Comparison of ENCODE assay signal across 26 cellular contexts in the genomic region with DNA sequence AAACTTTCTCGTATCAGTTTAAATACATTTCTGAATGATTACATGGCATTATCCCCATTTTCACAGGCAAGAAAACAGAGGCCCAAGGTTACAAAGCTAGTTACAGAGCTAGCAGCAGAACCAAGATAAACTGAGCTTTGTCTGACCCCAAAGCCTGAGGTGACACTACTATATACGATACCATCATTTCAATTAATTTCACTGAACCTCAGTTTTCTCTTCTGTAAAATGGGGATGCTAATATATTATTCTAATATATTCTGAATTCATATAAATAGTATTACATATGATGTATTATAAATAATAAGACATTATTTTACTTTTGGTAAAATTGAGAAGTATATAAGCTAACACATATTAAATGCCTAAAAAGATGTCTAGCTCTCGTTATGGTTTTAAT.
DNase-seq lines count a peak whose midpoint lies in the region; ATAC-seq, FAIRE-seq and TF ChIP-seq lines count a peak whose summit lies in the region.
"Had no signal": no experiment of that assay in that cellular context is flagged by ENCODE, and none has a peak within 500 bp of the region (broad histone marks: within the 10 kb centered on the region; RNA-seq: fewer than 3 reads in every experiment).

No MANE protein-coding gene starts in this region.

- intact Hi-C loops in K562 (cut with micrococcal nuclease), result no loop called here
- intact Hi-C loops in esophagus muscularis mucosa (cut with DNase I), result no loop called here
- intact Hi-C loops in kidney (cut with DNase I), result no loop called here

- no peaks in the 10 kb centered on the region for H3K79me2 ChIP-seq in K562 (ENCODE audit: control insufficient read depth, insufficient read depth, low read length)

- no peak overlapping the region for H2BK15ac ChIP-seq in mesenchymal stem cell (ENCODE audit: low read depth, poor library complexity, severe bottlenecking)

- no peak overlapping the region for H3K4me3 Mint-ChIP-seq in nephron progenitor cell
- H3K4me3 Mint-ChIP-seq: B cell; CD4-positive, alpha-beta T cell; CD8-positive, alpha-beta T cell had no signal

- TF ChIP-seq POLR2A in K562 (conservative IDR thresholded peaks at IDR 0.05), result no peak
- TF ChIP-seq POLR2A in esophagus muscularis mucosa (IDR thresholded peaks at IDR 0.05; ENCODE audit: low read depth), result no peak

- ATAC-seq in K562, result no peak
- ATAC-seq: A549; CD8-positive, alpha-beta T cell; GM12878 had no signal

- no peak overlapping the region for H3K27ac ChIP-seq in K562 (ENCODE audit: extremely low read depth, low read depth, low read length)
- no peak overlapping the region for H3K27ac ChIP-seq in esophagus muscularis mucosa (replicated peaks in 1 of 4)
- no peak overlapping the region for H3K27ac ChIP-seq in kidney (ENCODE audit: low read depth in 2 of 2, low read length in 2 of 2)
- H3K27ac ChIP-seq in mesenchymal stem cell (ENCODE audit: low read length, poor library complexity, severe bottlenecking), result no peak overlapping the region
- H3K27ac ChIP-seq: 22Rv1, A549, C4-2B had no signal

- no peak overlapping the region for H2BK12ac ChIP-seq in mesenchymal stem cell (ENCODE audit: low read length in 2 of 2)

- H3K9me1 ChIP-seq in K562 (ENCODE audit: control insufficient read depth, insufficient read depth, low read length), result no peaks in the 10 kb centered on the region

- TF ChIP-seq CTCF in K562 (IDR thresholded peaks at IDR 0.05 in 2 of 3, conservative IDR thresholded peaks at IDR 0.05 in 1 of 3; ENCODE audit: insufficient read depth in 2 of 3, low read depth in 1 of 3, low read length in 3 of 3) (no peak), esophagus muscularis mucosa (IDR thresholded peaks at IDR 0.05) (no peak), kidney (IDR thresholded peaks at IDR 0.05; ENCODE audit: borderline replicate concordance, extremely low read depth, insufficient read depth) (no peak), nephron progenitor cell (IDR thresholded peaks at IDR 0.05) (no peak)

- H3K36me3 ChIP-seq in K562 (ENCODE audit: control insufficient read depth, insufficient read depth, low read length) (no peaks in the 10 kb centered on the region), esophagus muscularis mucosa (no peaks in the 10 kb centered on the region), kidney (ENCODE audit: control insufficient read depth in 1 of 2, insufficient read depth in 2 of 2, low read length in 2 of 2) (no peaks in the 10 kb centered on the region), mesenchymal stem cell (ENCODE audit: control insufficient read depth in 1 of 2, insufficient read depth in 2 of 2, low read depth in 1 of 2, low read length in 2 of 2) (no peaks in the 10 kb centered on the region)
- H3K36me3 ChIP-seq: BLaER1 treated with 17β-estradiol and CSF1 and Interleukin-3, amounts not matched to agents 10 nM and 100 nM had no signal

- POLR2A ChIA-PET in K562 (lab: Yijun Ruan, JAX), result no interaction called here

- no peaks in the 10 kb centered on the region; a peak in 1 of 5 replicates for H3K27me3 ChIP-seq in K562 (ENCODE audit: control insufficient read depth in 2 of 2, insufficient read depth in 2 of 2, low read length in 2 of 2)
- H3K27me3 ChIP-seq in esophagus muscularis mucosa, result peaks cover 0 to 5% (median 0%) of the 10 kb centered on the region in 4 donors
- H3K27me3 ChIP-seq in mesenchymal stem cell (ENCODE audit: control insufficient read depth in 1 of 2, insufficient read depth in 1 of 2, low read length in 2 of 2), result peaks cover 0 to 3% of the 10 kb centered on the region in 2 experiments
- H3K27me3 ChIP-seq: BLaER1 treated with 17β-estradiol and CSF1 and Interleukin-3, amounts not matched to agents 10 nM and 100 nM had no signal

- DNase-seq in K562 (ENCODE audit: extremely low read depth in 1 of 4, low spot score in 3 of 4) (no peak), esophagus muscularis mucosa (ENCODE audit: extremely low spot score) (peak; percentile 2), kidney (no peak), nephron progenitor cell (no peak), GDM1 (lab: John Stamatoyannopoulos, UW) (no peak), mesenchymal stem cell (no peak), GF-D8 (lab: John Stamatoyannopoulos, UW) (no peak)
- DNase-seq: AML-193; Caco-2; Calu3; CD4-positive, alpha-beta T cell; CD8-positive, alpha-beta T cell; DMS153; DMS53; DMS79; DND-41; EL had no signal

- in situ Hi-C loops in K562 (cut with MboI), result no loop called here

- H3K9me3 Mint-ChIP-seq in nephron progenitor cell, result no peaks in the 10 kb centered on the region
- H3K9me3 Mint-ChIP-seq: CD4-positive, alpha-beta T cell; CD8-positive, alpha-beta T cell had no signal

- TF ChIP-seq EP300 in K562 (IDR thresholded peaks at IDR 0.05; ENCODE audit: low read length), result no peak
- no peak for TF ChIP-seq EP300 in esophagus muscularis mucosa (IDR thresholded peaks at IDR 0.05)

- H3K4me1 ChIP-seq in K562 (replicated peaks in 1 of 2; ENCODE audit: control insufficient read depth in 2 of 2, insufficient read depth in 2 of 2, low read length in 2 of 2) (peaks cover 0 to 2% of the 10 kb centered on the region in 2 experiments; a peak in 3 of 5 replicates), esophagus muscularis mucosa (no peaks in the 10 kb centered on the region), kidney (ENCODE audit: control insufficient read depth in 1 of 2, insufficient read depth in 1 of 2, low read depth in 1 of 2, low read length in 2 of 2) (no peaks in the 10 kb centered on the region), mesenchymal stem cell (ENCODE audit: control insufficient read depth, insufficient read depth, low read depth, low read length) (no peaks in the 10 kb centered on the region)
- H3K4me1 ChIP-seq: A549, Caco-2 had no signal

- CTCF ChIA-PET in K562 (lab: Yijun Ruan, JAX; ENCODE audit: low intra/inter-chr PET ratio), result no interaction called here

- H3K9me3 ChIP-seq in K562 (replicated peaks; ENCODE audit: control insufficient read depth, insufficient read depth, low read depth, low read length) (no peaks in the 10 kb centered on the region), esophagus muscularis mucosa (no peaks in the 10 kb centered on the region), kidney (ENCODE audit: control insufficient read depth in 1 of 2, low read length in 2 of 2) (no peaks in the 10 kb centered on the region), mesenchymal stem cell (ENCODE audit: control insufficient read depth, low read length) (no peaks in the 10 kb centered on the region)
- H3K9me3 ChIP-seq: A549; BLaER1 treated with 17β-estradiol and CSF1 and Interleukin-3, amounts not matched to agents 10 nM and 100 nM; Caco-2 had no signal

- no peak overlapping the region for H4K8ac ChIP-seq in mesenchymal stem cell (ENCODE audit: low read length)

- TF ChIP-seq RAD21 in K562 (CRISPR knock-in tag; conservative IDR thresholded peaks at IDR 0.05 in 1 of 2, IDR thresholded peaks at IDR 0.05 in 1 of 2), result no peak

- H3K23ac ChIP-seq in mesenchymal stem cell (ENCODE audit: low read length in 2 of 2), result no peak overlapping the region

- H3K14ac ChIP-seq in mesenchymal stem cell (ENCODE audit: low read length in 2 of 2), result no peak overlapping the region

- no peaks in the 10 kb centered on the region for H4K20me1 ChIP-seq in K562 (replicated peaks; ENCODE audit: control insufficient read depth, insufficient read depth, low read length)
- H4K20me1 ChIP-seq: BLaER1 treated with 17β-estradiol and CSF1 and Interleukin-3, amounts not matched to agents 10 nM and 100 nM had no signal

- H3K18ac ChIP-seq in mesenchymal stem cell (ENCODE audit: low read depth in 1 of 2, low read length in 2 of 2), result no peak overlapping the region

- H2BK120ac ChIP-seq in mesenchymal stem cell (ENCODE audit: low read depth, low read length), result no peak overlapping the region

- 12% methylated on average over 3 of the region's 3 CpGs for WGBS in K562 (ENCODE audit: insufficient coverage, low coverage, missing lambda C conversion rate)
- 66% methylated on average over 3 of the region's 3 CpGs for WGBS in esophagus muscularis mucosa
- 88% methylated on average over 1 of the region's 3 CpGs for WGBS in mesenchymal stem cell

- H3K36me3 Mint-ChIP-seq in nephron progenitor cell (ENCODE audit: low read depth), result no peaks in the 10 kb centered on the region
- H3K36me3 Mint-ChIP-seq: CD8-positive, alpha-beta T cell had no signal

- H2AK5ac ChIP-seq in mesenchymal stem cell (ENCODE audit: low read length, severe bottlenecking), result no peak overlapping the region

- H3K27ac Mint-ChIP-seq in nephron progenitor cell, result peak overlapping the region; percentile 26
- H3K27ac Mint-ChIP-seq: B cell; CD4-positive, alpha-beta T cell; CD8-positive, alpha-beta T cell had no signal

- H3K4ac ChIP-seq in mesenchymal stem cell (ENCODE audit: low read depth in 1 of 2, low read length in 2 of 2), result no peak overlapping the region

- no TSS peak for BruUV-seq in K562 (replicated peaks; lab: Mats Ljungman, UMichigan)

- H2AFZ ChIP-seq in K562 (ENCODE audit: low read depth, low read length) (no peak overlapping the region), mesenchymal stem cell (ENCODE audit: low read depth, low read length) (no peak overlapping the region)

- H3K9ac ChIP-seq in K562 (ENCODE audit: insufficient read depth in 1 of 2, low read depth in 2 of 2, low read length in 2 of 2) (no peak overlapping the region), kidney (ENCODE audit: low read length in 2 of 2) (no peak overlapping the region), mesenchymal stem cell (ENCODE audit: low read length) (no peak overlapping the region)
- H3K9ac ChIP-seq: BLaER1 treated with 17β-estradiol and CSF1 and Interleukin-3, amounts not matched to agents 10 nM and 100 nM had no signal

- no peaks in the 10 kb centered on the region for H3K27me3 Mint-ChIP-seq in nephron progenitor cell (ENCODE audit: low read depth, poor library complexity)

- FAIRE-seq in K562 (lab: Jason Lieb, UNC) (no peak), kidney (lab: Jason Lieb, UNC) (peak; percentile 6)
- FAIRE-seq: A549, D721Med, GM12878, GM12892, GM18507 had no signal

- no peak overlapping the region for H4K91ac ChIP-seq in mesenchymal stem cell (ENCODE audit: low read length)

- H3K79me1 ChIP-seq in mesenchymal stem cell (replicated peaks; ENCODE audit: low read length, poor library complexity, severe bottlenecking), result no peaks in the 10 kb centered on the region

- no peak overlapping the region for H3K4me2 ChIP-seq in K562 (ENCODE audit: insufficient read depth, low read length)
- no peak overlapping the region for H3K4me2 ChIP-seq in mesenchymal stem cell (ENCODE audit: low read length, poor library complexity, severe bottlenecking)
- H3K4me2 ChIP-seq: A549 had no signal

- H3K4me1 Mint-ChIP-seq in nephron progenitor cell, result peaks cover 90% of the 10 kb centered on the region
- H3K4me1 Mint-ChIP-seq: B cell had no signal

- H3K4me3 ChIP-seq in K562, result no peak overlapping the region
- no peak overlapping the region for H3K4me3 ChIP-seq in esophagus muscularis mucosa
- no peak overlapping the region for H3K4me3 ChIP-seq in kidney (ENCODE audit: low read length in 2 of 2)
- no peak overlapping the region for H3K4me3 ChIP-seq in mesenchymal stem cell (ENCODE audit: insufficient read depth in 1 of 2, low read depth in 1 of 2, low read length in 2 of 2)
- H3K4me3 ChIP-seq: A549; BLaER1 treated with 17β-estradiol and CSF1 and Interleukin-3, amounts not matched to agents 10 nM and 100 nM; GM12878 had no signal

- no peak overlapping the region for H2BK5ac ChIP-seq in mesenchymal stem cell (ENCODE audit: low read depth, low read length, poor library complexity, severe bottlenecking)

TF ChIP-seq in K562, 482 proteins besides CTCF, POLR2A, EP300 and RAD21 (continues in another document):
- 0 out of 2 replicates have a peak, but pooled peaks have one; percentile 22 for TF ChIP-seq BCOR (IDR thresholded peaks at IDR 0.05)
